ENCODE assay signal across 9 cellular contexts in genomic region chr18:62741118-62741566, GRCh38. TPM values are rescaled to one million over a fixed set of nuclear protein-coding genes. Genes with fewer than 3 reads are reported as not detected.
DNase-seq lines count a peak whose midpoint lies in the region; ATAC-seq and TF ChIP-seq lines count a peak whose summit lies in the region.
"Had no signal": no experiment of that assay in that cellular context is flagged by ENCODE, and none has a peak within 500 bp of the region (broad histone marks: within the 10 kb centered on the region; RNA-seq: fewer than 3 reads in every experiment).

No MANE protein-coding gene starts in this region.

- POLR2A ChIA-PET in activated CD8-positive, alpha-beta T cell treated with anti-CD3 and anti-CD28 coated beads for 36 hours (lab: Charles Lee), result no interaction called here
- POLR2A ChIA-PET in activated CD8-positive, alpha-beta T cell treated with anti-CD3 and anti-CD28 coated beads, Interleukin-2, amount 10 ng/mL, durations not matched to agents 7 days and 5 days (lab: Charles Lee), result no interaction called here
- POLR2A ChIA-PET in GM10248 (lab: Yijun Ruan, JAX), result no interaction called here

- CTCF ChIA-PET in activated CD8-positive, alpha-beta T cell treated with anti-CD3 and anti-CD28 coated beads for 36 hours (lab: Charles Lee), result interaction anchor here (1.2 kb wide), 1 partner anchor 25 kb away, joined by 3 read pairs; no protein-coding TSS in a partner anchor
- CTCF ChIA-PET in activated CD8-positive, alpha-beta T cell treated with anti-CD3 and anti-CD28 coated beads, Interleukin-2, amount 10 ng/mL, durations not matched to agents 7 days and 5 days (lab: Charles Lee), result no interaction called here
- CTCF ChIA-PET in GM10248 (lab: Yijun Ruan, JAX), result interaction anchor here (1.3 to 1.4 kb wide), 2 partner anchors 11 to 16 kb away, joined by 3 read pairs; no protein-coding TSS in a partner anchor

- H3K27ac ChIP-seq in subcutaneous abdominal adipose tissue (ENCODE audit: low read depth, low read length), result peak overlapping the region; percentile 76

- peaks cover 28% of the 10 kb centered on the region for H3K4me1 Mint-ChIP-seq in activated CD8-positive, alpha-beta T cell treated with anti-CD3 and anti-CD28 coated beads for 36 hours (ENCODE audit: low read depth)
- H3K4me1 Mint-ChIP-seq in activated CD8-positive, alpha-beta T cell treated with anti-CD3 and anti-CD28 coated beads, Interleukin-2, amount 10 ng/mL, durations not matched to agents 7 days and 5 days (ENCODE audit: low read depth), result no peaks in the 10 kb centered on the region

- H3K4me3 ChIP-seq in fibroblast of the aortic adventitia (ENCODE audit: low read depth, low read length), result no peak overlapping the region
- H3K4me3 ChIP-seq in subcutaneous abdominal adipose tissue (ENCODE audit: low read depth in 1 of 5, low read length in 5 of 5), result peak overlapping the region in 1 of 5 donors; percentile 41

- H3K4me1 ChIP-seq in subcutaneous abdominal adipose tissue (ENCODE audit: control insufficient read depth in 5 of 5, insufficient read depth in 5 of 5, low read length in 5 of 5), result peaks cover 0 to 25% (median 16%) of the 10 kb centered on the region in 5 donors

- no peaks in the 10 kb centered on the region for H3K9me3 ChIP-seq in subcutaneous abdominal adipose tissue (ENCODE audit: control insufficient read depth in 5 of 5, low read length in 5 of 5)

- no peak overlapping the region for H3K4me3 Mint-ChIP-seq in activated CD8-positive, alpha-beta T cell treated with anti-CD3 and anti-CD28 coated beads for 36 hours
- H3K4me3 Mint-ChIP-seq in activated CD8-positive, alpha-beta T cell treated with anti-CD3 and anti-CD28 coated beads, Interleukin-2, amount 10 ng/mL, durations not matched to agents 7 days and 5 days, result no peak overlapping the region

- DNase-seq in activated CD8-positive, alpha-beta T cell treated with anti-CD3 and anti-CD28 coated beads for 36 hours, result peak; percentile 33
- DNase-seq in activated CD8-positive, alpha-beta T cell treated with anti-CD3 and anti-CD28 coated beads, Interleukin-2, amount 10 ng/mL, durations not matched to agents 7 days and 5 days, result no peak
- DNase-seq in SIG-M5 (lab: John Stamatoyannopoulos, UW) (peak; percentile 6), fibroblast of the aortic adventitia (ENCODE audit: low read depth) (peak; percentile 26), NCI-H526 (lab: John Stamatoyannopoulos, UW) (no peak), GM10248 (ENCODE audit: extremely low spot score) (no peak)
- DNase-seq: NCI-H526 treated with DMSO at 0.1 percent for 48 hours had no signal

- intact Hi-C loops in activated CD8-positive, alpha-beta T cell treated with anti-CD3 and anti-CD28 coated beads for 36 hours (cut with micrococcal nuclease), result no loop called here

- no peaks in the 10 kb centered on the region for H3K27me3 ChIP-seq in subcutaneous abdominal adipose tissue (ENCODE audit: control insufficient read depth in 5 of 5, insufficient read depth in 4 of 5, low read length in 5 of 5)

- peaks cover 3% of the 10 kb centered on the region for H3K36me3 Mint-ChIP-seq in activated CD8-positive, alpha-beta T cell treated with anti-CD3 and anti-CD28 coated beads for 36 hours (ENCODE audit: low read depth)
- H3K36me3 Mint-ChIP-seq in activated CD8-positive, alpha-beta T cell treated with anti-CD3 and anti-CD28 coated beads, Interleukin-2, amount 10 ng/mL, durations not matched to agents 7 days and 5 days (ENCODE audit: low read depth), result no peaks in the 10 kb centered on the region

- H3K27ac Mint-ChIP-seq in activated CD8-positive, alpha-beta T cell treated with anti-CD3 and anti-CD28 coated beads for 36 hours, result no peak overlapping the region
- no peak overlapping the region for H3K27ac Mint-ChIP-seq in activated CD8-positive, alpha-beta T cell treated with anti-CD3 and anti-CD28 coated beads, Interleukin-2, amount 10 ng/mL, durations not matched to agents 7 days and 5 days

- H3K9ac ChIP-seq in subcutaneous abdominal adipose tissue (ENCODE audit: low read length in 5 of 5), result peak overlapping the region in 1 of 5 donors; percentile 16

- no peaks in the 10 kb centered on the region for H3K36me3 ChIP-seq in subcutaneous abdominal adipose tissue (ENCODE audit: control insufficient read depth in 5 of 5, insufficient read depth in 5 of 5, low read length in 5 of 5)

- no peaks in the 10 kb centered on the region for H3K27me3 Mint-ChIP-seq in activated CD8-positive, alpha-beta T cell treated with anti-CD3 and anti-CD28 coated beads for 36 hours
- H3K27me3 Mint-ChIP-seq in activated CD8-positive, alpha-beta T cell treated with anti-CD3 and anti-CD28 coated beads, Interleukin-2, amount 10 ng/mL, durations not matched to agents 7 days and 5 days (ENCODE audit: low read depth), result no peaks in the 10 kb centered on the region

- no peak for TF ChIP-seq CTCF in activated CD8-positive, alpha-beta T cell treated with anti-CD3 and anti-CD28 coated beads for 36 hours (IDR thresholded peaks at IDR 0.05)
- TF ChIP-seq CTCF in fibroblast of the aortic adventitia (IDR thresholded peaks at IDR 0.05; ENCODE audit: insufficient read depth, low read length) (no peak), GM10248 (IDR thresholded peaks at IDR 0.05; ENCODE audit: control extremely low read depth, extremely low read depth, low read depth, missing control alignments) (no peak)

- peaks cover 3% of the 10 kb centered on the region for H3K9me3 Mint-ChIP-seq in activated CD8-positive, alpha-beta T cell treated with anti-CD3 and anti-CD28 coated beads for 36 hours
- no peaks in the 10 kb centered on the region for H3K9me3 Mint-ChIP-seq in activated CD8-positive, alpha-beta T cell treated with anti-CD3 and anti-CD28 coated beads, Interleukin-2, amount 10 ng/mL, durations not matched to agents 7 days and 5 days (ENCODE audit: insufficient read depth)

- peak; percentile 45 for ATAC-seq in activated CD8-positive, alpha-beta T cell treated with anti-CD3 and anti-CD28 coated beads for 36 hours
- no peak for ATAC-seq in activated CD8-positive, alpha-beta T cell treated with anti-CD3 and anti-CD28 coated beads, Interleukin-2, amount 10 ng/mL, durations not matched to agents 7 days and 5 days
- ATAC-seq in GM18502 (IDR thresholded peaks at IDR 0.05; ENCODE audit: poor library complexity, unreplicated experiment), result no peak

RNA-seq across cellular contexts. Expression of gene PHLPP1, which starts 25.8 kb away (rescaled TPM):
- total RNA-seq in activated CD8-positive, alpha-beta T cell treated with anti-CD3 and anti-CD28 coated beads for 36 hours, result 1 to 10 TPM; 8.2 to 8.6 TPM
- total RNA-seq in activated CD8-positive, alpha-beta T cell treated with anti-CD3 and anti-CD28 coated beads, Interleukin-2, amount 10 ng/mL, durations not matched to agents 7 days and 5 days, result 1 to 10 TPM; 2.9 to 3.5 TPM
- 7.2 and 14.1 TPM in 2 replicates for total RNA-seq in fibroblast of the aortic adventitia (ENCODE audit: low replicate concordance)

Comparison
In these comparisons a context has a peak if more than half of its experiments do, and no peak if none do; other contexts are left out.
1. DNase-seq: peak in activated CD8-positive, alpha-beta T cell treated with anti-CD3 and anti-CD28 coated beads for 36 hours (single experiment), SIG-M5 (single experiment) and fibroblast of the aortic adventitia (single experiment); none in activated CD8-positive, alpha-beta T cell treated with anti-CD3 and anti-CD28 coated beads, Interleukin-2, amount 10 ng/mL, durations not matched to agents 7 days and 5 days (single experiment), NCI-H526 (0 of 2) and GM10248 (single experiment).